In genomic region chr6:74567891-74568290, GRCh38 we compare ENCODE assay signal across 11 cellular contexts.
"Had no signal": no experiment of that assay in that cellular context is flagged by ENCODE, and none has a peak within 500 bp of the region (broad histone marks: within the 10 kb centered on the region; RNA-seq: fewer than 3 reads in every experiment).

No MANE protein-coding gene starts in this region.

- H2AFZ ChIP-seq: GM23248, GM23338 had no signal

- DNase-seq: GM23248, GOT3, H7, H9, HCEC 1CT, HFFc6 had no signal

- H3K27ac Mint-ChIP-seq: GM23338, H9, HFFc6 had no signal

- H3K4me1 ChIP-seq: HAP-1 had no signal

- H3K9me3 Mint-ChIP-seq: GM23338, H9, HFFc6 had no signal

- H3K36me3 ChIP-seq: HAP-1 had no signal

- H3K9me3 ChIP-seq: HAP-1 had no signal

- H3K9ac ChIP-seq: GM23248 had no signal

- H3K27ac ChIP-seq: GM23248 had no signal

- H3K4me2 ChIP-seq: GM23338 had no signal

- H3K4me1 Mint-ChIP-seq: GM23338, H9 had no signal

- H3K4me3 ChIP-seq: GM23248, GM23338, HAP-1 had no signal

- ATAC-seq: GM23338, HCT116 had no signal

- H3K4me3 Mint-ChIP-seq: GM23338, H9, HFFc6 had no signal

- FAIRE-seq: H1, H54 had no signal
